Comparison of ENCODE assay signal across 8 cellular contexts in the genomic region with DNA sequence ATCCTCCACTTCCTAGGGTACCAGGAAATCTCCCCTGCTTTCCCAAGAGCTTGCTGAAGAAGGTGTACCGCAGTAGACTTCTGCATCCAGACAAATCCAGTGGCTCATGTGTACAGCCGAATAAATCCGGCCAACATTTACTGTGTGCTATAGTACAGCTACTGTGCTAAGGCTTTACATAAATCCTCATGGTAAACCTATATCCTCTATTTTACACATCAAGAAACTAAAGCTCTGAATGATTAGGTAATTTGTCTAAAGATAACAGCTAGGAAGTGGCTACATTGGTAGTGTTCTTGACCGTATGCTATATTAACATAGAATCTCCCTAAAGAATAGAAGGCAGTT. TPM values are rescaled to one million over a fixed set of nuclear protein-coding genes. Genes with fewer than 3 reads are reported as not detected.
DNase-seq lines count a peak whose midpoint lies in the region; ATAC-seq and TF ChIP-seq lines count a peak whose summit lies in the region.

No MANE protein-coding gene starts in this region.

- H3K9ac ChIP-seq in SU-DHL-6 (ENCODE audit: low read length) (peak overlapping the region; percentile 99; the same call in 1 of the 2 replicates), stomach smooth muscle (ENCODE audit: low read length in 2 of 2) (peak overlapping the region; percentile 75 to 94)

- ATAC-seq in GM23338 (no peak), HG02763 (IDR thresholded peaks at IDR 0.05; ENCODE audit: unreplicated experiment) (no peak)

- H3K79me2 ChIP-seq in GM23338 (replicated peaks; ENCODE audit: insufficient read depth), result peaks cover 25% of the 10 kb centered on the region
- peaks cover 39% of the 10 kb centered on the region for H3K79me2 ChIP-seq in SU-DHL-6 (ENCODE audit: insufficient read depth, low read length)
- peaks cover 31% of the 10 kb centered on the region for H3K79me2 ChIP-seq in hepatocyte

- H3K9me2 ChIP-seq in GM23338 (ENCODE audit: insufficient read depth) (no peaks in the 10 kb centered on the region), SU-DHL-6 (replicated peaks; ENCODE audit: insufficient read depth, low read length) (no peaks in the 10 kb centered on the region), hepatocyte (replicated peaks; ENCODE audit: insufficient read depth) (no peaks in the 10 kb centered on the region)

- no peaks in the 10 kb centered on the region for H3K9me3 Mint-ChIP-seq in GM23338

- H3K4me3 ChIP-seq in AG10803 (ENCODE audit: low read length), result peak overlapping the region; percentile 45
- H3K4me3 ChIP-seq in GM23338, result peak overlapping the region; percentile 85; the same call in 1 of the 2 replicates
- no peak overlapping the region for H3K4me3 ChIP-seq in SU-DHL-6 (ENCODE audit: insufficient read depth, low read length, poor library complexity, severe bottlenecking)
- H3K4me3 ChIP-seq in hepatocyte, result no peak overlapping the region
- H3K4me3 ChIP-seq in stomach smooth muscle (ENCODE audit: low read length in 2 of 2), result peak overlapping the region; percentile 78 to 88

- peaks cover 22% of the 10 kb centered on the region; the same call in 1 of the 2 replicates for H3K27me3 ChIP-seq in GM23338 (ENCODE audit: insufficient read depth)
- no peaks in the 10 kb centered on the region for H3K27me3 ChIP-seq in SU-DHL-6 (ENCODE audit: low read length)
- H3K27me3 ChIP-seq in hepatocyte, result no peaks in the 10 kb centered on the region
- no peaks in the 10 kb centered on the region for H3K27me3 ChIP-seq in stomach smooth muscle (ENCODE audit: control insufficient read depth in 1 of 2, insufficient read depth in 2 of 2, low read length in 2 of 2)

- no peak for TF ChIP-seq CTCF in AG10803 (conservative IDR thresholded peaks at IDR 0.05; ENCODE audit: low read length)
- no peak for TF ChIP-seq CTCF in GM23338 (conservative IDR thresholded peaks at IDR 0.05; ENCODE audit: low read depth in 2 of 2)
- TF ChIP-seq CTCF in SU-DHL-6 (IDR thresholded peaks at IDR 0.05; ENCODE audit: insufficient read depth, low read length, poor library complexity, severe bottlenecking), result no peak
- TF ChIP-seq CTCF in hepatocyte (IDR thresholded peaks at IDR 0.05; ENCODE audit: poor library complexity), result no peak

- H4K20me1 ChIP-seq in GM23338 (replicated peaks; ENCODE audit: insufficient read depth) (no peaks in the 10 kb centered on the region), SU-DHL-6 (ENCODE audit: low read depth, low read length) (no peaks in the 10 kb centered on the region), hepatocyte (ENCODE audit: insufficient read depth, poor library complexity, severe bottlenecking) (no peaks in the 10 kb centered on the region)

- H3K36me3 Mint-ChIP-seq in GM23338 (ENCODE audit: low read depth), result peaks cover 2% of the 10 kb centered on the region

- 28% methylated on average over 4 of the region's 4 CpGs for WGBS in hepatocyte (ENCODE audit: low lambda C conversion rate, missing lambda C conversion rate)

- H2AFZ ChIP-seq in GM23338 (peak overlapping the region; percentile 79), SU-DHL-6 (ENCODE audit: low read depth, low read length, severe bottlenecking) (peak overlapping the region; percentile 92), hepatocyte (peak overlapping the region; percentile 47)

- H3F3A ChIP-seq in GM23338 (replicated peaks; ENCODE audit: low read depth), result no peaks in the 10 kb centered on the region
- H3F3A ChIP-seq in SU-DHL-6 (ENCODE audit: insufficient read depth), result peaks cover 4% of the 10 kb centered on the region

- peak overlapping the region; percentile 90 for H3K4me3 Mint-ChIP-seq in GM23338

- H3K27ac ChIP-seq in GM23338 (ENCODE audit: low read depth) (no peak overlapping the region), SU-DHL-6 (ENCODE audit: low read depth, low read length) (peak overlapping the region; percentile 91), hepatocyte (no peak overlapping the region), stomach smooth muscle (ENCODE audit: low read length) (peak overlapping the region; percentile 81)

- H3K27ac Mint-ChIP-seq in GM23338, result no peak overlapping the region

- H3K9me3 ChIP-seq in SU-DHL-6 (ENCODE audit: insufficient read depth, low read length) (no peaks in the 10 kb centered on the region), hepatocyte (ENCODE audit: low read depth) (no peaks in the 10 kb centered on the region), stomach smooth muscle (ENCODE audit: control insufficient read depth in 2 of 2, low read length in 2 of 2) (no peaks in the 10 kb centered on the region)

- H3K36me3 ChIP-seq in GM23338 (ENCODE audit: insufficient read depth) (no peaks in the 10 kb centered on the region), SU-DHL-6 (ENCODE audit: low read length) (peaks cover 4% of the 10 kb centered on the region; the same call in 1 of the 2 replicates), hepatocyte (replicated peaks; ENCODE audit: insufficient read depth, low read depth) (no peaks in the 10 kb centered on the region), stomach smooth muscle (ENCODE audit: control insufficient read depth in 2 of 2, insufficient read depth in 2 of 2, low read length in 2 of 2) (no peaks in the 10 kb centered on the region)

- H3K27me3 Mint-ChIP-seq in GM23338 (ENCODE audit: insufficient read depth, low read depth, poor library complexity), result peaks cover 6% of the 10 kb centered on the region

- DNase-seq in AG10803 (ENCODE audit: low read depth) (no peak), GM23338 (ENCODE audit: low spot score) (no peak), hepatocyte (ENCODE audit: low spot score) (no peak), islet precursor cell (no peak), GDM1 (lab: John Stamatoyannopoulos, UW) (no peak)

- peaks cover 8% of the 10 kb centered on the region for H3K4me1 Mint-ChIP-seq in GM23338

- H3K4me1 ChIP-seq in GM23338 (ENCODE audit: insufficient read depth) (peaks cover 12% of the 10 kb centered on the region), hepatocyte (ENCODE audit: insufficient read depth) (no peaks in the 10 kb centered on the region), stomach smooth muscle (ENCODE audit: control insufficient read depth, insufficient read depth, low read length) (no peaks in the 10 kb centered on the region)

- H3K4me2 ChIP-seq in GM23338 (peak overlapping the region; percentile 74), SU-DHL-6 (ENCODE audit: low read depth, low read length, poor library complexity, severe bottlenecking) (peak overlapping the region; percentile 35), hepatocyte (peak overlapping the region; percentile 78)

TF ChIP-seq in GM23338, 12 proteins besides CTCF, POLR2A, EP300 and RAD21 (continues in another document):
- TF ChIP-seq, protein P1, sequence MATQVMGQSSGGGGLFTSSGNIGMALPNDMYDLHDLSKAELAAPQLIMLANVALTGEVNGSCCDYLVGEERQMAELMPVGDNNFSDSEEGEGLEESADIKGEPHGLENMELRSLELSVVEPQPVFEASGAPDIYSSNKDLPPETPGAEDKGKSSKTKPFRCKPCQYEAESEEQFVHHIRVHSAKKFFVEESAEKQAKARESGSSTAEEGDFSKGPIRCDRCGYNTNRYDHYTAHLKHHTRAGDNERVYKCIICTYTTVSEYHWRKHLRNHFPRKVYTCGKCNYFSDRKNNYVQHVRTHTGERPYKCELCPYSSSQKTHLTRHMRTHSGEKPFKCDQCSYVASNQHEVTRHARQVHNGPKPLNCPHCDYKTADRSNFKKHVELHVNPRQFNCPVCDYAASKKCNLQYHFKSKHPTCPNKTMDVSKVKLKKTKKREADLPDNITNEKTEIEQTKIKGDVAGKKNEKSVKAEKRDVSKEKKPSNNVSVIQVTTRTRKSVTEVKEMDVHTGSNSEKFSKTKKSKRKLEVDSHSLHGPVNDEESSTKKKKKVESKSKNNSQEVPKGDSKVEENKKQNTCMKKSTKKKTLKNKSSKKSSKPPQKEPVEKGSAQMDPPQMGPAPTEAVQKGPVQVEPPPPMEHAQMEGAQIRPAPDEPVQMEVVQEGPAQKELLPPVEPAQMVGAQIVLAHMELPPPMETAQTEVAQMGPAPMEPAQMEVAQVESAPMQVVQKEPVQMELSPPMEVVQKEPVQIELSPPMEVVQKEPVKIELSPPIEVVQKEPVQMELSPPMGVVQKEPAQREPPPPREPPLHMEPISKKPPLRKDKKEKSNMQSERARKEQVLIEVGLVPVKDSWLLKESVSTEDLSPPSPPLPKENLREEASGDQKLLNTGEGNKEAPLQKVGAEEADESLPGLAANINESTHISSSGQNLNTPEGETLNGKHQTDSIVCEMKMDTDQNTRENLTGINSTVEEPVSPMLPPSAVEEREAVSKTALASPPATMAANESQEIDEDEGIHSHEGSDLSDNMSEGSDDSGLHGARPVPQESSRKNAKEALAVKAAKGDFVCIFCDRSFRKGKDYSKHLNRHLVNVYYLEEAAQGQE (IDR thresholded peaks at IDR 0.05; ENCODE audit: unreplicated experiment), result no peak
- TF ChIP-seq, protein P2, sequence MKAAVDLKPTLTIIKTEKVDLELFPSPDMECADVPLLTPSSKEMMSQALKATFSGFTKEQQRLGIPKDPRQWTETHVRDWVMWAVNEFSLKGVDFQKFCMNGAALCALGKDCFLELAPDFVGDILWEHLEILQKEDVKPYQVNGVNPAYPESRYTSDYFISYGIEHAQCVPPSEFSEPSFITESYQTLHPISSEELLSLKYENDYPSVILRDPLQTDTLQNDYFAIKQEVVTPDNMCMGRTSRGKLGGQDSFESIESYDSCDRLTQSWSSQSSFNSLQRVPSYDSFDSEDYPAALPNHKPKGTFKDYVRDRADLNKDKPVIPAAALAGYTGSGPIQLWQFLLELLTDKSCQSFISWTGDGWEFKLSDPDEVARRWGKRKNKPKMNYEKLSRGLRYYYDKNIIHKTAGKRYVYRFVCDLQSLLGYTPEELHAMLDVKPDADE (IDR thresholded peaks at IDR 0.05), result no peak
- TF ChIP-seq NANOG (IDR thresholded peaks at IDR 0.05; ENCODE audit: borderline replicate concordance) (no peak), POLR2AphosphoS5 (IDR thresholded peaks at IDR 0.05; ENCODE audit: low read depth) (no peak), ZNF114 (CRISPR knock-in tag; IDR thresholded peaks at IDR 0.05) (no peak), JUNB (IDR thresholded peaks at IDR 0.05; ENCODE audit: unreplicated experiment) (no peak)

RNA-seq across cellular contexts. Expression of a gene that starts 0.5 kb away (rescaled TPM):
- 40.4 and 58.1 TPM in 2 replicates for total RNA-seq in GM23338 (2014; rRNA removed; shearing (Covaris generic))
- polyA plus RNA-seq in GM23338 (2016; fragmentation: Nextera tagmentation; extraction: Ambion mirVana), result 18.0 and 19.1 TPM in 2 replicates
- total RNA-seq in hepatocyte, result 62.4 and 80.5 TPM in 2 replicates
- 40.5 and 42.1 TPM in 2 replicates for polyA plus RNA-seq in hepatocyte

Comparison
In these comparisons a context has a peak if more than half of its experiments do, and no peak if none do; other contexts are left out.
1. H3K4me3 ChIP-seq: peak in AG10803 (single experiment), GM23338 (single experiment) and stomach smooth muscle (2 of 2); none in SU-DHL-6 (single experiment) and hepatocyte (single experiment).
2. H3K27ac ChIP-seq: peak in SU-DHL-6 (single experiment) and stomach smooth muscle (single experiment); none in GM23338 (single experiment) and hepatocyte (single experiment).
3. Peak in every context shown above with its lines, with median percentiles within 50 percentile points of each other: H2AFZ ChIP-seq and H3K4me2 ChIP-seq.